Comparison of ENCODE assay signal across 1 cellular context in the genomic region with DNA sequence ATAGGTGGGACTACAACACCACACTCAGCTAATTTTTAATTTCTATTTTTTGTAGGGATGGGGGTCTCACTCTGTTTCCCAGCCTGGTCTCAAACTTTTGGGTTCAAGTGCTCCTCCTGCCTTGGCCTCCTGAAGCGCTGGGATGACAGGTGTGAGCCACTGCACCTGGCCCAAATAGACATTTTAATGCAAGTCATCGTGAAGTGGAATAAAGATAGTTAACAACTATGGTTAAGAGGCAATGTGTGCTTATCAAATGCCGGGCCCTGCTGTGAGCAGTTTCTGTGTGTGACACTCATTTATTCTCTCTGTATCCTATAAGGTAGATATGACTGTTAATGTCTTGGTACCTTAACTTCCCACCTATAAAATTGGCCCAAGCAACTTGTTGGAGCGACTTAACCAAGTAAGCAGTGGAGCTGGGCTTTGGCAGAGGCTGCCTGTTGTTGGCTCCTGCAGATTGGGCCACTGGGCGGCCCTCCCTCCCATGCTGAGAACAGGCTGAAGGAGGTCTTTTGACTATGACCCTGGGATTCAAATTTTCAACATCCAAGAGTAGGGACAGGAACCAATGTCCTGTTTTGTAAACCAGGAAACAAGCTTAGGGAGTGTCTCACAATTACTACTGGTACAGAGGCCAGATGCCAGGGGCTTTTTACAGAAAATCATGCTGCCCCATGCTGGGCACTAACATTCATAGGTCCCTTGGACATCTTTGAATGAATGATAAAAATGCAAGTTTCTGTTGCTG.
TF ChIP-seq lines count a peak whose summit lies in the region.

No MANE protein-coding gene starts in this region.

TF ChIP-seq in SK-N-SH treated with all-trans-retinoic acid at 6 μM for 48 hours, 23 proteins besides CTCF, POLR2A, EP300 and RAD21 (continued from another document):
- TF ChIP-seq, protein P1, sequence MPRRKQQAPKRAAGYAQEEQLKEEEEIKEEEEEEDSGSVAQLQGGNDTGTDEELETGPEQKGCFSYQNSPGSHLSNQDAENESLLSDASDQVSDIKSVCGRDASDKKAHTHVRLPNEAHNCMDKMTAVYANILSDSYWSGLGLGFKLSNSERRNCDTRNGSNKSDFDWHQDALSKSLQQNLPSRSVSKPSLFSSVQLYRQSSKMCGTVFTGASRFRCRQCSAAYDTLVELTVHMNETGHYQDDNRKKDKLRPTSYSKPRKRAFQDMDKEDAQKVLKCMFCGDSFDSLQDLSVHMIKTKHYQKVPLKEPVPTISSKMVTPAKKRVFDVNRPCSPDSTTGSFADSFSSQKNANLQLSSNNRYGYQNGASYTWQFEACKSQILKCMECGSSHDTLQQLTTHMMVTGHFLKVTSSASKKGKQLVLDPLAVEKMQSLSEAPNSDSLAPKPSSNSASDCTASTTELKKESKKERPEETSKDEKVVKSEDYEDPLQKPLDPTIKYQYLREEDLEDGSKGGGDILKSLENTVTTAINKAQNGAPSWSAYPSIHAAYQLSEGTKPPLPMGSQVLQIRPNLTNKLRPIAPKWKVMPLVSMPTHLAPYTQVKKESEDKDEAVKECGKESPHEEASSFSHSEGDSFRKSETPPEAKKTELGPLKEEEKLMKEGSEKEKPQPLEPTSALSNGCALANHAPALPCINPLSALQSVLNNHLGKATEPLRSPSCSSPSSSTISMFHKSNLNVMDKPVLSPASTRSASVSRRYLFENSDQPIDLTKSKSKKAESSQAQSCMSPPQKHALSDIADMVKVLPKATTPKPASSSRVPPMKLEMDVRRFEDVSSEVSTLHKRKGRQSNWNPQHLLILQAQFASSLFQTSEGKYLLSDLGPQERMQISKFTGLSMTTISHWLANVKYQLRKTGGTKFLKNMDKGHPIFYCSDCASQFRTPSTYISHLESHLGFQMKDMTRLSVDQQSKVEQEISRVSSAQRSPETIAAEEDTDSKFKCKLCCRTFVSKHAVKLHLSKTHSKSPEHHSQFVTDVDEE (CRISPR knock-in tag; IDR thresholded peaks at IDR 0.05) = no peak
- no peak for TF ChIP-seq CSDC2 (CRISPR knock-in tag; IDR thresholded peaks at IDR 0.05)
- TF ChIP-seq ZNF8 (CRISPR knock-in tag; IDR thresholded peaks at IDR 0.05) = no peak
TF ChIP-seq in SK-N-SH treated with all-trans-retinoic acid at 6 μM for 48 hours: peak in this region for 0.
